Comparison of ENCODE assay signal across 14 cellular contexts in genomic region chr10:129533281-129533680, GRCh38.
"Had no signal": no experiment of that assay in that cellular context is flagged by ENCODE, and none has a peak within 500 bp of the region (broad histone marks: within the 10 kb centered on the region; RNA-seq: fewer than 3 reads in every experiment).

No MANE protein-coding gene starts in this region.

- H3K4me3 ChIP-seq: ovary, tibial artery, vagina had no signal

- H3K36me3 Mint-ChIP-seq: brain had no signal

- H3K9me3 Mint-ChIP-seq: immature natural killer cell had no signal

- H3K27ac ChIP-seq: ovary, tibial artery, vagina had no signal

- DNase-seq: activated CD4-positive, alpha-beta T cell treated with anti-CD3 and anti-CD28 coated beads for 4 hours; activated naive CD8-positive, alpha-beta T cell treated with anti-CD3 and anti-CD28 coated beads, Interleukin-2, amount 10 ng/mL, durations not matched to agents 7 days and 5 days; cortex of kidney; effector CD8-positive, alpha-beta T cell; foreskin fibroblast; immature natural killer cell; ovary; stimulated activated CD4-positive, alpha-beta T cell treated with anti-CD3 and anti-CD28 coated beads, Interleukin-12 subunit alpha, Interleukin-12 subunit beta, amount 100 ng/mL, for 4 hours; T-cell; T1000 had no signal

- ATAC-seq: stimulated activated effector memory CD8-positive, alpha-beta T cell treated with anti-CD3 and anti-CD28 coated beads, Interleukin-12 subunit alpha, Interleukin-12 subunit beta, amount 100 ng/mL, for 72 hours; T-cell had no signal

- H3K36me3 ChIP-seq: ovary, vagina had no signal

- H3K27ac Mint-ChIP-seq: activated naive CD8-positive, alpha-beta T cell treated with anti-CD3 and anti-CD28 coated beads, Interleukin-2, amount 10 ng/mL, durations not matched to agents 7 days and 5 days; brain; stimulated activated effector memory CD8-positive, alpha-beta T cell treated with anti-CD3 and anti-CD28 coated beads, Interleukin-12 subunit alpha, Interleukin-12 subunit beta, amount 100 ng/mL, for 72 hours; T-cell had no signal

- H3K27me3 Mint-ChIP-seq: activated naive CD8-positive, alpha-beta T cell treated with anti-CD3 and anti-CD28 coated beads, Interleukin-2, amount 10 ng/mL, durations not matched to agents 7 days and 5 days; T-cell had no signal

- H3K4me3 Mint-ChIP-seq: activated naive CD8-positive, alpha-beta T cell treated with anti-CD3 and anti-CD28 coated beads, Interleukin-2, amount 10 ng/mL, durations not matched to agents 7 days and 5 days; brain; stimulated activated effector memory CD8-positive, alpha-beta T cell treated with anti-CD3 and anti-CD28 coated beads, Interleukin-12 subunit alpha, Interleukin-12 subunit beta, amount 100 ng/mL, for 72 hours; T-cell had no signal

- H3K27me3 ChIP-seq: ovary, tibial artery, vagina had no signal

- H3K9me3 ChIP-seq: ovary, tibial artery, vagina had no signal
